Comparison of ENCODE assay signal across 8 cellular contexts in genomic region chr4:47914219-47914925, GRCh38. TPM values are rescaled to one million over a fixed set of nuclear protein-coding genes. Genes with fewer than 3 reads are reported as not detected.
DNase-seq lines count a peak whose midpoint lies in the region; ATAC-seq and TF ChIP-seq lines count a peak whose summit lies in the region.

Gene NFXL1, minus strand, starts transcription at chr4:47914583. Its CDS starts 380 bp downstream, at chr4:47914203.

- H3K4me1 Mint-ChIP-seq in CD14-positive monocyte, result peaks cover 44% of the 10 kb centered on the region

- DNase-seq in CD14-positive monocyte (ENCODE audit: low spot score) (peak; percentile 94), NCI-H748 (lab: John Stamatoyannopoulos, UW; ENCODE audit: unreplicated experiment) (peak; percentile 96), dedifferentiated amniotic fluid mesenchymal stem cell (ENCODE audit: extremely low spot score) (peak; percentile 94), left lobe of liver (ENCODE audit: low spot score) (peak; percentile 98)
- DNase-seq in activated CD4-positive, alpha-beta T cell treated with anti-CD3 and anti-CD28 coated beads, Interleukin-2, amount 50 U/mL, for 1 hour, result peak; percentile 95
- peak; percentile 96 to 97 for DNase-seq in stimulated activated CD4-positive, alpha-beta T cell treated with anti-CD3 and anti-CD28 coated beads, Interleukin-2, amount 100 ng/mL, for 24 hours

- peaks cover 0 to 2% (median 0%) of the 10 kb centered on the region in 3 donors for H3K27me3 Mint-ChIP-seq in CD14-positive monocyte (ENCODE audit: low read depth in 3 of 3)

- H3K36me3 Mint-ChIP-seq in CD14-positive monocyte, result peaks cover 21 to 23% of the 10 kb centered on the region in 2 donors

- no peak for TF ChIP-seq CTCF in CD14-positive monocyte (IDR thresholded peaks at IDR 0.05)

- peaks cover 7 to 11% (median 10%) of the 10 kb centered on the region in 7 donors for H3K9me3 Mint-ChIP-seq in CD14-positive monocyte

- ATAC-seq in GM19395 (IDR thresholded peaks at IDR 0.05; ENCODE audit: unreplicated experiment) (peak; percentile 97), HG03558 (IDR thresholded peaks at IDR 0.05; ENCODE audit: extremely low read depth, unreplicated experiment) (peak; percentile 89), left lobe of liver (peak; percentile 97)

- H3K4me3 Mint-ChIP-seq in CD14-positive monocyte, result peak within 1 kb of the TSS; percentile 96 to 98

- intact Hi-C loops in CD14-positive monocyte (cut with micrococcal nuclease), result no loop called here

- peak within 1 kb of the TSS; percentile 86 to 94 (median 89) for H3K27ac Mint-ChIP-seq in CD14-positive monocyte

RNA-seq across cellular contexts. Expression of gene NFXL1, which starts in this region (rescaled TPM):
- 10 to 100 TPM in 1 of 2 donors, 1 to 10 TPM in 1; 3.6 to 10.6 TPM for polyA plus RNA-seq in CD14-positive monocyte
- total RNA-seq in left lobe of liver, result 5.7 TPM

Comparison
In these comparisons a context has a peak if more than half of its experiments do, and no peak if none do; other contexts are left out.
1. Peak in every context shown above with its lines: DNase-seq and ATAC-seq.